In the genomic region with DNA sequence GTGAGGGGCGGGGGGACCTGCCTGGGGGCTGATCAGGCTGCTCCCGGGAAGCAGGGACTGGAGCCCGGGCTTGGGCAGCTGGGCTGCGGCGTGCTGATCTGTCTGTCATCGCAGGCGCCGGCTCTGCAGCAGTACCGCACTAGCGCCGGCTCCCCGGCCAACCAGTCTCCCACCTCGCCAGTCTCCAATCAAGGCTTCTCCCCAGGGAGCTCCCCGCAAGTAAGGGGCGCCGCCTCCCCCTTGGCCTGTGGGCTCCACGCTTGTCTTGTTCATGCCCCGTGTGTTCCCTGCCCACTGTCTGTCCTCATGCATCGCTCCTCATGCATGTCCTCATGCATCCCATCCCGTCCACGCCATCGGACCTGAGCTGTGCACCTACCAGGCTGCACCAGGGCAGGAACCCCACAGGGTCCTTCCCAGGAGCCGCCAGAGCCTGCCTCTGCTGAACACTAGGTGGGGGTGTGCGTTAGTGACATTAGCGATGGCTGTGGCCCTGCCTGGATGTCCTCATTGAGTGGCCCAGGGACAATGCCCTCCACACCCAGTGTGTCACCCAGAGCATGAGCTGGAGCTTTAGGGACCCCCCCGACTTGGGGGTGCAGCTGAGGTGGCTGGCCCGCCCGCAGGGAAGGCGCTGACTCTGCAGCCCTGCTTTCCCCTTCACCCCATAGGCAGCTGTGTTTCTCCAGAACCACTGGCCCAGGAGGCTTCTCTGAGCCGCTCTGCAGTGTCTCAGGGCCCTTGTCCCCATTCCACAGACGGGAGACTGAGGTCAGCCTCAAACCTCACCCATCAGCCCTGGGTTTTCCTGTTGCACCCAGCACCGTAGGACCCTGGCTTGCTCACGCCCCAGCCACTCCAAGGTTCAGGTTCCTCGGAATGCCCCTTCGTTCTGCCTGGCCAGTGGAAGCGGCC, we compare ENCODE assay signal across 1 cellular context.
TF ChIP-seq lines count a peak whose summit lies in the region.

No MANE protein-coding gene starts in this region.

TF ChIP-seq in SK-N-SH treated with all-trans-retinoic acid at 6 μM for 48 hours, 23 proteins besides CTCF, POLR2A, EP300 and RAD21 (continued from another document):
- TF ChIP-seq PATZ1 (CRISPR knock-in tag; IDR thresholded peaks at IDR 0.05; ENCODE audit: borderline replicate concordance) (no peak), ZNF565 (CRISPR knock-in tag; conservative IDR thresholded peaks at IDR 0.05; ENCODE audit: low read depth) (no peak), POU6F1 (CRISPR knock-in tag; IDR thresholded peaks at IDR 0.05; ENCODE audit: borderline replicate concordance, low read depth) (no peak), ESRRG (CRISPR knock-in tag; IDR thresholded peaks at IDR 0.05) (no peak), ZFP30 (CRISPR knock-in tag; IDR thresholded peaks at IDR 0.05) (no peak), BACH2 (CRISPR knock-in tag; IDR thresholded peaks at IDR 0.05; ENCODE audit: borderline replicate concordance) (no peak), ZC3H10 (CRISPR knock-in tag; IDR thresholded peaks at IDR 0.05) (no peak), GLIS3 (CRISPR knock-in tag; IDR thresholded peaks at IDR 0.05) (no peak), PPARA (CRISPR knock-in tag; IDR thresholded peaks at IDR 0.05; ENCODE audit: borderline replicate concordance) (no peak), RARB (CRISPR knock-in tag; IDR thresholded peaks at IDR 0.05) (no peak), TOX (CRISPR knock-in tag; IDR thresholded peaks at IDR 0.05; ENCODE audit: borderline replicate concordance) (no peak), TCF4 (CRISPR knock-in tag; IDR thresholded peaks at IDR 0.05; ENCODE audit: borderline replicate concordance) (no peak), CSDC2 (CRISPR knock-in tag; IDR thresholded peaks at IDR 0.05) (no peak), ZNF8 (CRISPR knock-in tag; IDR thresholded peaks at IDR 0.05) (no peak)
- TF ChIP-seq, protein P1, sequence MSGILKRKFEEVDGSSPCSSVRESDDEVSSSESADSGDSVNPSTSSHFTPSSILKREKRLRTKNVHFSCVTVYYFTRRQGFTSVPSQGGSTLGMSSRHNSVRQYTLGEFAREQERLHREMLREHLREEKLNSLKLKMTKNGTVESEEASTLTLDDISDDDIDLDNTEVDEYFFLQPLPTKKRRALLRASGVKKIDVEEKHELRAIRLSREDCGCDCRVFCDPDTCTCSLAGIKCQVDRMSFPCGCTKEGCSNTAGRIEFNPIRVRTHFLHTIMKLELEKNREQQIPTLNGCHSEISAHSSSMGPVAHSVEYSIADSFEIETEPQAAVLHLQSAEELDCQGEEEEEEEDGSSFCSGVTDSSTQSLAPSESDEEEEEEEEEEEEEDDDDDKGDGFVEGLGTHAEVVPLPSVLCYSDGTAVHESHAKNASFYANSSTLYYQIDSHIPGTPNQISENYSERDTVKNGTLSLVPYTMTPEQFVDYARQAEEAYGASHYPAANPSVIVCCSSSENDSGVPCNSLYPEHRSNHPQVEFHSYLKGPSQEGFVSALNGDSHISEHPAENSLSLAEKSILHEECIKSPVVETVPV (CRISPR knock-in tag; IDR thresholded peaks at IDR 0.05) = no peak
